ENCODE assay signal across 1 cellular context in genomic region chr20:1427457-1428054, GRCh38.
A peak's percentile ranks its signal among the peaks of the same experiment; 100 is the strongest.
TF ChIP-seq lines count a peak whose summit lies in the region.

No MANE protein-coding gene starts in this region.

TF ChIP-seq in HEK293, 187 proteins besides CTCF, POLR2A, EP300 and RAD21 (continued from another document):
- TF ChIP-seq ZBTB49 (tag by site-specific recombination; IDR thresholded peaks at IDR 0.05; ENCODE audit: low read depth) (no peak), ZNF521 (tag by site-specific recombination; IDR thresholded peaks at IDR 0.05) (no peak), ZBTB44 (tag by site-specific recombination; IDR thresholded peaks at IDR 0.05) (0 out of 2 replicates have a peak, but pooled peaks have one; percentile 6), WT1 (tag by site-specific recombination; IDR thresholded peaks at IDR 0.05) (0 out of 2 replicates have a peak, but pooled peaks have one; percentile 35), IKZF3 (tag by site-specific recombination; IDR thresholded peaks at IDR 0.05) (peak; percentile 62; the same call in 1 of the 2 replicates), ZNF335 (tag by site-specific recombination; conservative IDR thresholded peaks at IDR 0.05) (0 out of 2 replicates have a peak, but pooled peaks have one; percentile 10), REST (tag by site-specific recombination; IDR thresholded peaks at IDR 0.05) (0 out of 2 replicates have a peak, but pooled peaks have one; percentile 14), ZNF354C (tag by site-specific recombination; IDR thresholded peaks at IDR 0.05; ENCODE audit: borderline replicate concordance, low read depth) (no peak), ZNF548 (tag by site-specific recombination; IDR thresholded peaks at IDR 0.05) (no peak), ZNF114 (tag by site-specific recombination; IDR thresholded peaks at IDR 0.05) (no peak), ZNF830 (tag by site-specific recombination; IDR thresholded peaks at IDR 0.05; ENCODE audit: low read depth) (no peak), SCRT2 (tag by site-specific recombination; IDR thresholded peaks at IDR 0.05) (peak; percentile 43; the same call in 1 of the 2 replicates)
